In genomic region chr15:66356359-66357236, GRCh38 we compare ENCODE assay signal across 8 cellular contexts. TPM values are rescaled to one million over a fixed set of nuclear protein-coding genes. Genes with fewer than 3 reads are reported as not detected.
DNase-seq lines count a peak whose midpoint lies in the region; ATAC-seq and TF ChIP-seq lines count a peak whose summit lies in the region.

Gene TIPIN (minus strand): TSS chr15:66356685. CDS start chr15:66352947, 3,738 bp downstream.

- H3K27ac Mint-ChIP-seq in activated naive CD4-positive, alpha-beta T cell treated with anti-CD3 and anti-CD28 coated beads, Interleukin-2, amount 50 U/mL, for 24 hours: peak within 1 kb of the TSS; percentile 100

- peak within 1 kb of the TSS; percentile 7 for H3K27ac ChIP-seq in temporal lobe (ENCODE audit: low read depth, low read length)

- H3K4me3 Mint-ChIP-seq in activated naive CD4-positive, alpha-beta T cell treated with anti-CD3 and anti-CD28 coated beads, Interleukin-2, amount 50 U/mL, for 24 hours: peak within 1 kb of the TSS; percentile 98

- H3K9me3 Mint-ChIP-seq in activated naive CD4-positive, alpha-beta T cell treated with anti-CD3 and anti-CD28 coated beads, Interleukin-2, amount 50 U/mL, for 24 hours: no peaks in the 10 kb centered on the region

- H3K27me3 Mint-ChIP-seq in activated naive CD4-positive, alpha-beta T cell treated with anti-CD3 and anti-CD28 coated beads, Interleukin-2, amount 50 U/mL, for 24 hours: no peaks in the 10 kb centered on the region

- DNase-seq in GM10266 (ENCODE audit: extremely low spot score): peak; percentile 89
- peak; percentile 90 for DNase-seq in NCI-H1092 treated with DMSO at 0.1 percent for 48 hours (lab: John Stamatoyannopoulos, UW)
- DNase-seq in glomerular endothelial cell (ENCODE audit: extremely low read depth, low read depth, low spot score): peak; percentile 75
- peak; percentile 92 for DNase-seq in occipital lobe (lab: John Stamatoyannopoulos, UW)

- peaks cover 3% of the 10 kb centered on the region for H3K36me3 Mint-ChIP-seq in activated naive CD4-positive, alpha-beta T cell treated with anti-CD3 and anti-CD28 coated beads, Interleukin-2, amount 50 U/mL, for 24 hours

- peak; percentile 88 for ATAC-seq in HG02623 (IDR thresholded peaks at IDR 0.05; ENCODE audit: unreplicated experiment)
- ATAC-seq in SK-N-SH treated with all-trans-retinoic acid at 6 μM for 48 hours: peak; percentile 98

- no peak for TF ChIP-seq CTCF in GM10266 (IDR thresholded peaks at IDR 0.05; ENCODE audit: control insufficient read depth, insufficient read depth, low read depth, missing control alignments)

- peaks cover 27% of the 10 kb centered on the region for H3K4me1 Mint-ChIP-seq in activated naive CD4-positive, alpha-beta T cell treated with anti-CD3 and anti-CD28 coated beads, Interleukin-2, amount 50 U/mL, for 24 hours

TF ChIP-seq in SK-N-SH treated with all-trans-retinoic acid at 6 μM for 48 hours, 23 proteins besides CTCF, POLR2A, EP300 and RAD21:
- TF ChIP-seq TSHZ2 (CRISPR knock-in tag; IDR thresholded peaks at IDR 0.05) (peak; percentile 17; the same call in 1 of the 2 replicates), CREB5 (CRISPR knock-in tag; IDR thresholded peaks at IDR 0.05; ENCODE audit: low read depth) (no peak), OSR1 (CRISPR knock-in tag; IDR thresholded peaks at IDR 0.05) (no peak), ZNF70 (CRISPR knock-in tag; IDR thresholded peaks at IDR 0.05) (no peak), ZFP30 (CRISPR knock-in tag; IDR thresholded peaks at IDR 0.05) (no peak), ISL1 (CRISPR knock-in tag; IDR thresholded peaks at IDR 0.05) (no peak), PATZ1 (CRISPR knock-in tag; IDR thresholded peaks at IDR 0.05; ENCODE audit: borderline replicate concordance) (no peak), PPARA (CRISPR knock-in tag; IDR thresholded peaks at IDR 0.05; ENCODE audit: borderline replicate concordance) (no peak), GLIS3 (CRISPR knock-in tag; IDR thresholded peaks at IDR 0.05) (no peak), ZFP3 (CRISPR knock-in tag; IDR thresholded peaks at IDR 0.05) (0 out of 2 replicates have a peak, but pooled peaks have one; percentile 7), ESRRG (CRISPR knock-in tag; IDR thresholded peaks at IDR 0.05) (no peak), ZNF8 (CRISPR knock-in tag; IDR thresholded peaks at IDR 0.05) (no peak), TCF4 (CRISPR knock-in tag; IDR thresholded peaks at IDR 0.05; ENCODE audit: borderline replicate concordance) (no peak), ARNTL (CRISPR knock-in tag; IDR thresholded peaks at IDR 0.05; ENCODE audit: borderline replicate concordance, low read depth) (no peak), ZNF565 (CRISPR knock-in tag; conservative IDR thresholded peaks at IDR 0.05; ENCODE audit: low read depth) (no peak), CSRNP3 (CRISPR knock-in tag; IDR thresholded peaks at IDR 0.05) (no peak), POU6F1 (CRISPR knock-in tag; IDR thresholded peaks at IDR 0.05; ENCODE audit: borderline replicate concordance, low read depth) (no peak)

RNA-seq across cellular contexts. Expression of gene TIPIN, which starts in this region (rescaled TPM):
- total RNA-seq in glomerular endothelial cell (2.7 and 3.6 TPM in 2 replicates), occipital lobe (19.8 TPM), temporal lobe (15.2 TPM)

Comparison
In these comparisons a context has a peak if more than half of its experiments do, and no peak if none do; other contexts are left out.
1. Peak in every context shown above with its lines: DNase-seq, ATAC-seq and H3K27ac ChIP-seq.